ENCODE assay signal across 13 cellular contexts in genomic region chr3:179973931-179974361, GRCh38.
DNase-seq lines count a peak whose midpoint lies in the region; ATAC-seq, FAIRE-seq and TF ChIP-seq lines count a peak whose summit lies in the region.
"Had no signal": no experiment of that assay in that cellular context is flagged by ENCODE, and none has a peak within 500 bp of the region (broad histone marks: within the 10 kb centered on the region; RNA-seq: fewer than 3 reads in every experiment).

No MANE protein-coding gene starts in this region.

- intact Hi-C loops in posterior cingulate gyrus (cut with DNase I): no loop called here

- no peaks in the 10 kb centered on the region for H3K9me3 Mint-ChIP-seq in chondrocyte (ENCODE audit: low read depth)
- H3K9me3 Mint-ChIP-seq: activated T-cell treated with anti-CD3 and anti-CD28 coated beads, Interleukin-2, amount 50 U/mL, for 4 hours had no signal

- H3K27me3 Mint-ChIP-seq in chondrocyte (ENCODE audit: low read depth): peaks cover 17% of the 10 kb centered on the region

- peak; percentile 57 for ATAC-seq in GM19043 (IDR thresholded peaks at IDR 0.05; ENCODE audit: low read depth, unreplicated experiment)
- ATAC-seq: activated T-cell treated with anti-CD3 and anti-CD28 coated beads, Interleukin-2, amount 50 U/mL, for 4 hours; left lung had no signal

- TF ChIP-seq CTCF in chondrocyte (IDR thresholded peaks at IDR 0.05): no peak

- H3K36me3 Mint-ChIP-seq in chondrocyte (ENCODE audit: low read depth): no peaks in the 10 kb centered on the region

- DNase-seq in amygdala (lab: John Stamatoyannopoulos, UW) (peak in 40 of 56 donors; percentile 1 to 74 (median 30)), posterior cingulate gyrus (peak in 9 of 10 donors; percentile 14 to 86 (median 61)), cerebellar nuclear complex (lab: John Stamatoyannopoulos, UW) (no peak), small intestine (no peak), chondrocyte (ENCODE audit: low spot score) (no peak)
- DNase-seq: activated T-cell treated with anti-CD3 and anti-CD28 coated beads, Interleukin-2, amount 50 U/mL, for 4 hours; effector CD4-positive, alpha-beta T cell; left lung; NCI-H146; SW 1271 had no signal

- H3K4me1 Mint-ChIP-seq in chondrocyte (ENCODE audit: low read depth): no peaks in the 10 kb centered on the region

- WGBS in small intestine, 3 donors: 33 to 41% (median 40%) methylated on average over 4 of the region's 4 CpGs

- peak overlapping the region; percentile 20; the same call in 1 of the 2 replicates for H3K27ac ChIP-seq in HUES6 (ENCODE audit: low read depth, low read length)
- no peak overlapping the region for H3K27ac ChIP-seq in small intestine (ENCODE audit: low read depth in 1 of 2, low read length in 1 of 2)
- H3K27ac ChIP-seq: left lung had no signal

- no peak for FAIRE-seq in small intestine (lab: Jason Lieb, UNC)

- no peak overlapping the region for H3K27ac Mint-ChIP-seq in chondrocyte (ENCODE audit: unreplicated experiment)
- H3K27ac Mint-ChIP-seq: stimulated activated naive CD8-positive, alpha-beta T cell treated with anti-CD3 and anti-CD28 coated beads, Interleukin-15, Interleukin-2, amounts not matched to agents 100 ng/mL and 50 ng/mL, for 24 hours had no signal

- H3K4me1 ChIP-seq in HUES6 (ENCODE audit: control insufficient read depth, insufficient read depth, low read length): peaks cover 10% of the 10 kb centered on the region
- H3K4me1 ChIP-seq in small intestine (ENCODE audit: control insufficient read depth in 2 of 2, insufficient read depth in 1 of 2, low read depth in 1 of 2, low read length in 1 of 2): no peaks in the 10 kb centered on the region
- H3K4me1 ChIP-seq: left lung had no signal

- H3K4me3 Mint-ChIP-seq in chondrocyte (ENCODE audit: unreplicated experiment): no peak overlapping the region
- H3K4me3 Mint-ChIP-seq: activated T-cell treated with anti-CD3 and anti-CD28 coated beads, Interleukin-2, amount 50 U/mL, for 4 hours; stimulated activated naive CD8-positive, alpha-beta T cell treated with anti-CD3 and anti-CD28 coated beads, Interleukin-15, Interleukin-2, amounts not matched to agents 100 ng/mL and 50 ng/mL, for 24 hours had no signal

- H3K4me3 ChIP-seq in HUES6 (ENCODE audit: low read depth, low read length) (no peak overlapping the region), small intestine (ENCODE audit: low read depth in 1 of 2, low read length in 2 of 2) (no peak overlapping the region)
- H3K4me3 ChIP-seq: left lung had no signal

- H3K36me3 ChIP-seq in HUES6 (ENCODE audit: control insufficient read depth, insufficient read depth, low read length) (no peaks in the 10 kb centered on the region), small intestine (ENCODE audit: control insufficient read depth in 2 of 2, insufficient read depth in 2 of 2, low read length in 2 of 2) (no peaks in the 10 kb centered on the region)
- H3K36me3 ChIP-seq: left lung had no signal

- no peak overlapping the region for H3K9ac ChIP-seq in HUES6 (ENCODE audit: low read length)

- H3K27me3 ChIP-seq in HUES6 (ENCODE audit: control insufficient read depth, insufficient read depth, low read length) (no peaks in the 10 kb centered on the region), small intestine (ENCODE audit: control insufficient read depth in 2 of 2, insufficient read depth in 2 of 2, low read length in 2 of 2) (peaks cover 0 to 3% of the 10 kb centered on the region in 2 donors)
- H3K27me3 ChIP-seq: left lung had no signal

- no peaks in the 10 kb centered on the region for H3K9me3 ChIP-seq in HUES6 (ENCODE audit: control insufficient read depth, insufficient read depth, low read depth, low read length)
- H3K9me3 ChIP-seq in small intestine (ENCODE audit: control insufficient read depth, low read depth): no peaks in the 10 kb centered on the region
- H3K9me3 ChIP-seq: left lung had no signal

Comparison
In these comparisons a context has a peak if more than half of its experiments do, and no peak if none do; other contexts are left out.
1. DNase-seq: peak in amygdala (40 of 56) and posterior cingulate gyrus (9 of 10); none in cerebellar nuclear complex (0 of 2), small intestine (single experiment) and chondrocyte (single experiment).